8 cellular contexts compared by ENCODE assay signal in genomic region chr11:121591405-121592033, GRCh38.
DNase-seq lines count a peak whose midpoint lies in the region; ATAC-seq and TF ChIP-seq lines count a peak whose summit lies in the region.

No MANE protein-coding gene starts in this region.

- no peak overlapping the region for H3K27ac ChIP-seq in coronary artery
- H3K27ac ChIP-seq in liver (ENCODE audit: low read depth in 1 of 2, low read length in 2 of 2), result peak overlapping the region; percentile 89 to 98

- no peak overlapping the region for H3K9ac ChIP-seq in liver (ENCODE audit: low read depth in 1 of 2, low read length in 2 of 2)

- peak; percentile 98 to 99 for TF ChIP-seq RAD21 in liver (IDR thresholded peaks at IDR 0.05)

- H3K27me3 ChIP-seq in liver (ENCODE audit: control insufficient read depth in 4 of 4, insufficient read depth in 4 of 4, low read length in 3 of 4), result no peaks in the 10 kb centered on the region

- peaks cover 0 to 72% (median 58%) of the 10 kb centered on the region in 4 donors for H3K36me3 ChIP-seq in liver (ENCODE audit: control insufficient read depth in 4 of 4, insufficient read depth in 3 of 4, low read depth in 1 of 4, low read length in 3 of 4)

- peaks cover 3 to 51% (median 13%) of the 10 kb centered on the region in 4 donors for H3K4me1 ChIP-seq in liver (ENCODE audit: control insufficient read depth in 4 of 4, insufficient read depth in 4 of 4, low read length in 3 of 4)

- peak; percentile 39 for DNase-seq in DMS153 (lab: John Stamatoyannopoulos, UW)
- peak; percentile 70 to 95 for DNase-seq in NCI-H526 (lab: John Stamatoyannopoulos, UW)
- peak; percentile 64 for DNase-seq in activated CD4-positive, alpha-beta T cell treated with anti-CD3 and anti-CD28 coated beads, Interleukin-2, amount 50 U/mL, for 1 hour
- no peak for DNase-seq in coronary artery (ENCODE audit: low spot score)
- DNase-seq in stimulated activated CD8-positive, alpha-beta memory T cell treated with anti-CD3 and anti-CD28 coated beads, Interleukin-12 subunit alpha, Interleukin-12 subunit beta, amount 100 ng/mL, for 24 hours (ENCODE audit: extremely low read depth), result peak; percentile 24

- ATAC-seq in HG03175 (IDR thresholded peaks at IDR 0.05; ENCODE audit: unreplicated experiment), result peak; percentile 37
- no peak for ATAC-seq in GM18520 (IDR thresholded peaks at IDR 0.05; ENCODE audit: unreplicated experiment)

- peak; percentile 70 for TF ChIP-seq CTCF in coronary artery (IDR thresholded peaks at IDR 0.05)
- peak; percentile 94 for TF ChIP-seq CTCF in liver (IDR thresholded peaks at IDR 0.05; ENCODE audit: low read depth, low read length, missing input control)

- no peak overlapping the region for H3K4me3 ChIP-seq in coronary artery
- H3K4me3 ChIP-seq in liver (ENCODE audit: low read depth in 1 of 3, low read length in 3 of 3), result no peak overlapping the region

- 20% methylated on average over 3 of the region's 3 CpGs for WGBS in liver

- H3K9me3 ChIP-seq in liver (ENCODE audit: control insufficient read depth in 4 of 4, low read length in 3 of 4), result no peaks in the 10 kb centered on the region

TF ChIP-seq in liver, 16 proteins besides CTCF, POLR2A, EP300 and RAD21:
- TF ChIP-seq FOXA2 (IDR thresholded peaks at IDR 0.05) (peak; percentile 4), RXRA (IDR thresholded peaks at IDR 0.05) (peak in 1 of 2 donors; percentile 14), ATF3 (IDR thresholded peaks at IDR 0.05) (no peak), HNF4A (conservative IDR thresholded peaks at IDR 0.05) (peak in 1 of 2 donors; percentile 22)

Comparison
In these comparisons a context has a peak if more than half of its experiments do, and no peak if none do; other contexts are left out.
1. H3K27ac ChIP-seq: peak in liver (2 of 2); none in coronary artery (0 of 2).